21 cellular contexts compared by ENCODE assay signal in genomic region chr2:120415728-120416509, GRCh38.
DNase-seq lines count a peak whose midpoint lies in the region; ATAC-seq and TF ChIP-seq lines count a peak whose summit lies in the region.
"Had no signal": no experiment of that assay in that cellular context is flagged by ENCODE, and none has a peak within 500 bp of the region (broad histone marks: within the 10 kb centered on the region; RNA-seq: fewer than 3 reads in every experiment).

No MANE protein-coding gene starts in this region.

- H3K4me3 Mint-ChIP-seq in osteocyte (ENCODE audit: unreplicated experiment) (no peak overlapping the region), GM23338 (no peak overlapping the region)
- no peak overlapping the region for H3K4me3 Mint-ChIP-seq in activated T-helper 17 cell treated with anti-CD3 and anti-CD28 coated beads, Interleukin-2, amount 50 U/mL, for 72 hours
- H3K4me3 Mint-ChIP-seq: CD4-positive, alpha-beta T cell; H9; HFFc6 had no signal

- no peak overlapping the region for H3K4me3 ChIP-seq in GM23338
- H3K4me3 ChIP-seq: GM12878 had no signal

- H3K36me3 Mint-ChIP-seq in osteocyte (ENCODE audit: unreplicated experiment): no peaks in the 10 kb centered on the region
- no peaks in the 10 kb centered on the region for H3K36me3 Mint-ChIP-seq in activated T-helper 17 cell treated with anti-CD3 and anti-CD28 coated beads, Interleukin-2, amount 50 U/mL, for 72 hours (ENCODE audit: low read depth)
- no peaks in the 10 kb centered on the region for H3K36me3 Mint-ChIP-seq in GM23338 (ENCODE audit: low read depth)

- no peaks in the 10 kb centered on the region for H3K9me3 Mint-ChIP-seq in osteocyte (ENCODE audit: unreplicated experiment)
- peaks cover 4% of the 10 kb centered on the region for H3K9me3 Mint-ChIP-seq in activated T-helper 17 cell treated with anti-CD3 and anti-CD28 coated beads, Interleukin-2, amount 50 U/mL, for 72 hours
- peaks cover 12% of the 10 kb centered on the region; the same call in 2 of the 3 replicates for H3K9me3 Mint-ChIP-seq in GM23338
- H3K9me3 Mint-ChIP-seq: HFFc6 had no signal

- H4K20me1 ChIP-seq in GM23338 (replicated peaks; ENCODE audit: insufficient read depth): no peaks in the 10 kb centered on the region

- H3K27ac ChIP-seq in GM23338 (ENCODE audit: low read depth): no peak overlapping the region
- H3K27ac ChIP-seq: KMS-11, RWPE1 had no signal

- no peaks in the 10 kb centered on the region for H3K27me3 ChIP-seq in GM23338 (ENCODE audit: insufficient read depth)

- no peaks in the 10 kb centered on the region for H3K9me2 ChIP-seq in GM23338 (ENCODE audit: insufficient read depth)

- ATAC-seq in Right ventricle myocardium superior (ENCODE audit: poor library complexity) (no peak), GM23338 (no peak)
- ATAC-seq in activated T-helper 17 cell treated with anti-CD3 and anti-CD28 coated beads, Interleukin-2, amount 50 U/mL, for 72 hours (replicated peaks): no peak
- ATAC-seq: GM12878 had no signal

- TF ChIP-seq CTCF in osteocyte (IDR thresholded peaks at IDR 0.05) (no peak), GM23338 (conservative IDR thresholded peaks at IDR 0.05; ENCODE audit: low read depth in 2 of 2) (no peak)

- no peak overlapping the region for H3K4me2 ChIP-seq in GM23338
- H3K4me2 ChIP-seq: KMS-11 had no signal

- no peaks in the 10 kb centered on the region for H3K4me1 Mint-ChIP-seq in osteocyte (ENCODE audit: unreplicated experiment)
- no peaks in the 10 kb centered on the region for H3K4me1 Mint-ChIP-seq in activated T-helper 17 cell treated with anti-CD3 and anti-CD28 coated beads, Interleukin-2, amount 50 U/mL, for 72 hours
- H3K4me1 Mint-ChIP-seq in GM23338: peaks cover 7% of the 10 kb centered on the region; the same call in 2 of the 3 replicates

- H3K36me3 ChIP-seq in GM23338 (ENCODE audit: insufficient read depth): no peaks in the 10 kb centered on the region

- intact Hi-C loops in cardiac septum (cut with DNase I) (loop anchor here (5.0 kb wide), 1 partner anchor 136 kb away; no protein-coding TSS in a partner anchor), Right ventricle myocardium superior (cut with DNase I) (no loop called here)

- H3K79me2 ChIP-seq in GM23338 (replicated peaks; ENCODE audit: insufficient read depth): no peaks in the 10 kb centered on the region

- H3K27me3 Mint-ChIP-seq in osteocyte (ENCODE audit: unreplicated experiment) (peaks cover 58% of the 10 kb centered on the region), GM23338 (ENCODE audit: insufficient read depth, low read depth, poor library complexity) (peaks cover 13% of the 10 kb centered on the region)
- peaks cover 44% of the 10 kb centered on the region for H3K27me3 Mint-ChIP-seq in activated T-helper 17 cell treated with anti-CD3 and anti-CD28 coated beads, Interleukin-2, amount 50 U/mL, for 72 hours

- no peaks in the 10 kb centered on the region for H3K4me1 ChIP-seq in GM23338 (ENCODE audit: insufficient read depth)

- H3K27ac Mint-ChIP-seq in osteocyte (ENCODE audit: unreplicated experiment): no peak overlapping the region
- no peak overlapping the region for H3K27ac Mint-ChIP-seq in activated T-helper 17 cell treated with anti-CD3 and anti-CD28 coated beads, Interleukin-2, amount 50 U/mL, for 72 hours
- no peak overlapping the region for H3K27ac Mint-ChIP-seq in GM23338
- H3K27ac Mint-ChIP-seq: CD4-positive, alpha-beta T cell; H9; HFFc6 had no signal

- no peaks in the 10 kb centered on the region for H3F3A ChIP-seq in GM23338 (replicated peaks; ENCODE audit: low read depth)

- peak; percentile 64 for DNase-seq in cardiac septum (ENCODE audit: low spot score)
- DNase-seq in Right ventricle myocardium superior: no peak
- peak; percentile 35 for DNase-seq in islet precursor cell
- DNase-seq in osteocyte (ENCODE audit: extremely low spot score, unreplicated experiment): peak; percentile 72
- DNase-seq in ureter (ENCODE audit: low spot score): peak; percentile 29
- DNase-seq in germinal center (ENCODE audit: low spot score): no peak
- no peak for DNase-seq in GM23338 (ENCODE audit: low spot score)
- DNase-seq: CD4-positive, alpha-beta T cell; DND-41; H9; HFFc6; NCI-H1092 treated with DMSO at 0.1 percent for 48 hours; NCI-H1436 treated with DMSO at 0.1 percent for 48 hours; NCI-H1930; NCI-H2227 treated with DMSO at 0.1 percent for 48 hours; NCI-H510A; NCI-H748 treated with DMSO at 0.1 percent for 48 hours had no signal

- no peak overlapping the region for H2AFZ ChIP-seq in GM23338

TF ChIP-seq in GM23338, 12 proteins besides CTCF, POLR2A, EP300 and RAD21 (continues in another document):
- TF ChIP-seq STAT1 (IDR thresholded peaks at IDR 0.05; ENCODE audit: unreplicated experiment) (no peak), ETS1 (IDR thresholded peaks at IDR 0.05) (no peak), EZH2 (IDR thresholded peaks at IDR 0.05; ENCODE audit: low read depth, unreplicated experiment) (no peak), ZNF462 (CRISPR knock-in tag; IDR thresholded peaks at IDR 0.05) (no peak), JUNB (IDR thresholded peaks at IDR 0.05; ENCODE audit: unreplicated experiment) (no peak), NANOG (IDR thresholded peaks at IDR 0.05; ENCODE audit: borderline replicate concordance) (no peak)

Comparison
In these comparisons a context has a peak if more than half of its experiments do, and no peak if none do; other contexts are left out.
1. DNase-seq: peak in cardiac septum (single experiment), islet precursor cell (single experiment), osteocyte (single experiment) and ureter (single experiment); none in Right ventricle myocardium superior (single experiment), germinal center (single experiment) and GM23338 (single experiment).